Comparison of ENCODE assay signal across 11 cellular contexts in genomic region chr12:106910202-106910601, GRCh38. TPM values are rescaled to one million over a fixed set of nuclear protein-coding genes. Genes with fewer than 3 reads are reported as not detected.
DNase-seq lines count a peak whose midpoint lies in the region; ATAC-seq and TF ChIP-seq lines count a peak whose summit lies in the region.
"Had no signal": no experiment of that assay in that cellular context is flagged by ENCODE, and none has a peak within 500 bp of the region (broad histone marks: within the 10 kb centered on the region; RNA-seq: fewer than 3 reads in every experiment).

No MANE protein-coding gene starts in this region.

- TF ChIP-seq RAD21 in SK-N-SH (IDR thresholded peaks at IDR 0.05; ENCODE audit: low read length), result no peak

- peaks cover 34% of the 10 kb centered on the region for H3K4me1 Mint-ChIP-seq in activated T-cell treated with anti-CD3 and anti-CD28 coated beads, Interleukin-2, amount 50 U/mL, for 72 hours (ENCODE audit: low read depth)
- peaks cover 15% of the 10 kb centered on the region for H3K4me1 Mint-ChIP-seq in CD4-positive, alpha-beta T cell (ENCODE audit: low read depth)

- H3K9ac ChIP-seq in colonic mucosa (ENCODE audit: low read depth in 2 of 2, low read length in 2 of 2) (no peak overlapping the region), SK-N-SH (no peak overlapping the region)

- H3K9me2 ChIP-seq in SK-N-SH, result no peaks in the 10 kb centered on the region

- H3K9me3 ChIP-seq in colonic mucosa (no peaks in the 10 kb centered on the region), SK-N-SH (no peaks in the 10 kb centered on the region)
- H3K9me3 ChIP-seq in CD4-positive, alpha-beta T cell (ENCODE audit: control insufficient read depth, low read length), result no peaks in the 10 kb centered on the region

- H3K79me2 ChIP-seq in SK-N-SH (ENCODE audit: insufficient read depth), result no peaks in the 10 kb centered on the region

- DNase-seq in CD1c-positive myeloid dendritic cell (ENCODE audit: extremely low spot score), result peak; percentile 79
- DNase-seq in RPMI8226, result peak; percentile 69
- DNase-seq in activated T-cell treated with anti-CD3 and anti-CD28 coated beads, Interleukin-2, amount 50 U/mL, for 72 hours, result no peak
- no peak for DNase-seq in colonic mucosa
- DNase-seq in CD4-positive, alpha-beta T cell, result no peak
- DNase-seq in SK-N-SH, result no peak
- DNase-seq: activated naive CD4-positive, alpha-beta T cell treated with anti-CD3 and anti-CD28 coated beads, Interleukin-2, amount 50 U/mL, for 16 hours had no signal

- CTCF ChIA-PET in CD4-positive, alpha-beta T cell (lab: Charles Lee), result interaction anchor here (1.6 kb wide), 1 partner anchor 9 kb away, joined by 4 read pairs; no protein-coding TSS in a partner anchor
- CTCF ChIA-PET in SK-N-SH (lab: Yijun Ruan, JAX), result interaction anchor here (12.9 kb wide), 1 partner anchor 10 kb away, joined by 88 read pairs; no protein-coding TSS in a partner anchor

- H3K4me2 ChIP-seq in SK-N-SH, result no peak overlapping the region

- no peak overlapping the region for H3K27ac Mint-ChIP-seq in activated T-cell treated with anti-CD3 and anti-CD28 coated beads, Interleukin-2, amount 50 U/mL, for 72 hours
- H3K27ac Mint-ChIP-seq in CD4-positive, alpha-beta T cell, result no peak overlapping the region

- no peak overlapping the region for H3K4me3 ChIP-seq in colonic mucosa
- H3K4me3 ChIP-seq in SK-N-SH (ENCODE audit: low read depth in 2 of 2, low read length in 1 of 2), result no peak overlapping the region
- H3K4me3 ChIP-seq: SK-N-MC had no signal

- WGBS in SK-N-SH (ENCODE audit: low lambda C conversion rate), result 89% methylated on average over 1 of the region's 1 CpG

- H3K9me3 Mint-ChIP-seq in activated T-cell treated with anti-CD3 and anti-CD28 coated beads, Interleukin-2, amount 50 U/mL, for 72 hours, result no peaks in the 10 kb centered on the region
- H3K9me3 Mint-ChIP-seq in CD4-positive, alpha-beta T cell, result no peaks in the 10 kb centered on the region

- H3K4me3 Mint-ChIP-seq in activated T-cell treated with anti-CD3 and anti-CD28 coated beads, Interleukin-2, amount 50 U/mL, for 72 hours, result no peak overlapping the region
- H3K4me3 Mint-ChIP-seq in CD4-positive, alpha-beta T cell, result no peak overlapping the region

- intact Hi-C loops in colonic mucosa (cut with DNase I), result loop anchor here (10.0 kb wide), 1 partner anchor 65 kb away; no protein-coding TSS in a partner anchor
- intact Hi-C loops in CD4-positive, alpha-beta T cell (cut with DNase I, micrococcal nuclease), result no loop called here

- H3F3A ChIP-seq in SK-N-SH (replicated peaks; ENCODE audit: insufficient read depth), result no peaks in the 10 kb centered on the region

- POLR2A ChIA-PET in CD4-positive, alpha-beta T cell (lab: Charles Lee), result interaction anchor here (0.5 kb wide), 1 partner anchor 9 kb away, joined by 3 read pairs; no protein-coding TSS in a partner anchor
- POLR2A ChIA-PET in SK-N-SH (lab: Yijun Ruan, JAX), result no interaction called here

- TF ChIP-seq CTCF in colonic mucosa (IDR thresholded peaks at IDR 0.05), result no peak
- no peak for TF ChIP-seq CTCF in CD4-positive, alpha-beta T cell (IDR thresholded peaks at IDR 0.05)
- TF ChIP-seq CTCF in SK-N-SH (IDR thresholded peaks at IDR 0.05), result no peak

- H3K27me3 ChIP-seq in colonic mucosa (no peaks in the 10 kb centered on the region), SK-N-SH (ENCODE audit: insufficient read depth) (no peaks in the 10 kb centered on the region)
- peaks cover 7% of the 10 kb centered on the region for H3K27me3 ChIP-seq in CD4-positive, alpha-beta T cell (ENCODE audit: control insufficient read depth, insufficient read depth, low read length)

- no peak overlapping the region for H2AFZ ChIP-seq in SK-N-SH (ENCODE audit: low read depth)

- H3K4me1 ChIP-seq in colonic mucosa (no peaks in the 10 kb centered on the region), SK-N-SH (ENCODE audit: control insufficient read depth in 1 of 2, insufficient read depth in 2 of 2, low read depth in 1 of 2, low read length in 1 of 2) (no peaks in the 10 kb centered on the region)

- no peak overlapping the region for H3K27ac ChIP-seq in colonic mucosa
- no peak overlapping the region for H3K27ac ChIP-seq in CD4-positive, alpha-beta T cell (ENCODE audit: low read depth, low read length)
- H3K27ac ChIP-seq in SK-N-SH (ENCODE audit: low read depth in 2 of 2, low read length in 1 of 2), result no peak overlapping the region
- H3K27ac ChIP-seq: epithelial cell of prostate, SK-N-MC had no signal

- H3K36me3 Mint-ChIP-seq in activated T-cell treated with anti-CD3 and anti-CD28 coated beads, Interleukin-2, amount 50 U/mL, for 72 hours (ENCODE audit: insufficient read depth in 2 of 2), result no peaks in the 10 kb centered on the region
- H3K36me3 Mint-ChIP-seq in CD4-positive, alpha-beta T cell (ENCODE audit: low read depth), result no peaks in the 10 kb centered on the region

- no peak for TF ChIP-seq EP300 in SK-N-SH (IDR thresholded peaks at IDR 0.05; ENCODE audit: borderline replicate concordance in 1 of 2, low read depth in 1 of 2, low read length in 1 of 2)

- H3K27me3 Mint-ChIP-seq in activated T-cell treated with anti-CD3 and anti-CD28 coated beads, Interleukin-2, amount 50 U/mL, for 72 hours (ENCODE audit: low read depth), result peaks cover 20% of the 10 kb centered on the region
- peaks cover 11% of the 10 kb centered on the region for H3K27me3 Mint-ChIP-seq in CD4-positive, alpha-beta T cell

- ATAC-seq in GM19395 (IDR thresholded peaks at IDR 0.05; ENCODE audit: unreplicated experiment), result peak; percentile 70
- ATAC-seq in HG03066 (IDR thresholded peaks at IDR 0.05; ENCODE audit: low read depth, unreplicated experiment), result peak; percentile 75
- no peak for ATAC-seq in activated T-cell treated with anti-CD3 and anti-CD28 coated beads, Interleukin-2, amount 50 U/mL, for 72 hours (replicated peaks in 1 of 2)
- ATAC-seq in CD4-positive, alpha-beta T cell (ENCODE audit: poor library complexity), result no peak

- no peaks in the 10 kb centered on the region for H4K20me1 ChIP-seq in SK-N-SH (ENCODE audit: insufficient read depth)

- no peaks in the 10 kb centered on the region for H3K36me3 ChIP-seq in colonic mucosa
- no peaks in the 10 kb centered on the region for H3K36me3 ChIP-seq in SK-N-SH (replicated peaks in 1 of 2; ENCODE audit: control insufficient read depth in 1 of 2, insufficient read depth in 2 of 2, low read length in 1 of 2)

TF ChIP-seq in SK-N-SH, 30 proteins besides CTCF, POLR2A, EP300 and RAD21 (continues in another document):
- TF ChIP-seq RFX5 (IDR thresholded peaks at IDR 0.05; ENCODE audit: low read length), result no peak
- TF ChIP-seq FOXJ3 (CRISPR knock-in tag; IDR thresholded peaks at IDR 0.05), result no peak
- no peak for TF ChIP-seq USF1 (IDR thresholded peaks at IDR 0.05; ENCODE audit: borderline replicate concordance, low read depth)
- TF ChIP-seq MEF2A (IDR thresholded peaks at IDR 0.05; ENCODE audit: borderline replicate concordance, low read depth), result no peak
- TF ChIP-seq MAX (IDR thresholded peaks at IDR 0.05; ENCODE audit: low read depth), result no peak
- TF ChIP-seq ZBTB33 (IDR thresholded peaks at IDR 0.05; ENCODE audit: borderline replicate concordance, low read depth), result no peak
- TF ChIP-seq TAF1 (IDR thresholded peaks at IDR 0.05; ENCODE audit: borderline replicate concordance, low read depth, low read length), result no peak
- TF ChIP-seq SMC3 (IDR thresholded peaks at IDR 0.05; ENCODE audit: low read depth, low read length), result no peak
- TF ChIP-seq FOSL2 (IDR thresholded peaks at IDR 0.05; ENCODE audit: borderline replicate concordance, low read depth), result no peak
- no peak for TF ChIP-seq GATA2 (CRISPR knock-in tag; IDR thresholded peaks at IDR 0.05)
- no peak for TF ChIP-seq RXRA (IDR thresholded peaks at IDR 0.05; ENCODE audit: borderline replicate concordance, low read depth)
- TF ChIP-seq USF2 (IDR thresholded peaks at IDR 0.05; ENCODE audit: borderline replicate concordance, low read depth, low read length), result no peak
- TF ChIP-seq YY1 (IDR thresholded peaks at IDR 0.05; ENCODE audit: low read depth), result no peak

RNA-seq across cellular contexts. Expression of gene TMEM263, which starts 45.5 kb away (rescaled TPM):
- total RNA-seq in activated T-cell treated with anti-CD3 and anti-CD28 coated beads, Interleukin-2, amount 50 U/mL, for 72 hours, result 10 to 100 TPM; 39.7 to 41.3 TPM
- total RNA-seq in colonic mucosa, result 10 to 100 TPM; 29.6 to 41.9 TPM
- total RNA-seq in CD4-positive, alpha-beta T cell, result 10 to 100 TPM; 33.2 to 33.4 TPM
- 16.9 and 21.4 TPM in 2 replicates for polyA plus RNA-seq in SK-N-SH (2012; rRNA removed)
- 24.9 and 29.6 TPM in 2 replicates for polyA plus RNA-seq in SK-N-SH (2012; cell fraction: cytosol; rRNA removed)
- 14.1 and 22.9 TPM in 2 replicates for polyA plus RNA-seq in SK-N-SH (2012; cell fraction: nucleus; rRNA removed)

Comparison
In these comparisons a context has a peak if more than half of its experiments do, and no peak if none do; other contexts are left out.
1. DNase-seq: peak in CD1c-positive myeloid dendritic cell (single experiment) and RPMI8226 (single experiment); none in activated T-cell treated with anti-CD3 and anti-CD28 coated beads, Interleukin-2, amount 50 U/mL, for 72 hours (0 of 2), colonic mucosa (single experiment), CD4-positive, alpha-beta T cell (0 of 10) and SK-N-SH (single experiment).
2. ATAC-seq: peak in GM19395 (single experiment) and HG03066 (single experiment); none in activated T-cell treated with anti-CD3 and anti-CD28 coated beads, Interleukin-2, amount 50 U/mL, for 72 hours (0 of 2) and CD4-positive, alpha-beta T cell (single experiment).